Comparison of ENCODE assay signal across 2 cellular contexts in the genomic region with DNA sequence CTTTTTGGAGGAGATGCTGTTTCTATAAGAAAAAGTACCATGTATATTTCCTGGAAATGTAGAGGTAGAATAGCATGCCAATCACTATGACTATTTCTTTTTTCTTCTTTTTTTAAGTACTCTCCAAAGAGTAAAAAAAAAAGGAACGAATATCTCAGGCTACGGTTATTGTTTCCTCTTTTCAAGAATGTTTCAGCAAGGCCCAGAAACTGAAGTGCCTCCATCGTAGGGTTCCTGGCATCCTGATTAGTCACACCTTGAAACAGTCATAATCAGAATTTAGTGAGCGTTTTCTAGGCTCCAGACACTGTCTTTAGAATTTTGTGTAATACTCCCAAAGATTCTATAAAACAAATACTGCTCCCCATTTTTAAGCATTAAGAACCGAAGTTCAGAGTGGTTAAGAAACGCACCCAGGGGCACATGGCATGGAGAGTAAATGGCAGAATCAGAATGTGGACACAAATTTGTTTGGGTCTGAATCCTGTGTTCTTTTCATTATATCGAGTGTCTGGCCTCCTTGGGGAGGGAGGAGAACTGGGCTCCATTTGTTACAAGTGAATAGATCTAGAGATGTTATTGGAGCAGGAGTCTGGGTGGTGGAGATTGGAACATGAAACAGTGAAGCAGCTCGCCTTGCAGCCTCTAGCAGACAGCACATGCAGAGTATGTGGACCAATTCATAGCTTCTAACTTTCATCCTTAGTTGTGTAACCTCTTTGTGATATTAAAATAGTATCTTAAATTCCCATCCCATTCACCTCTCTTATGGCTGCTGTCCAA.
TF ChIP-seq lines count a peak whose summit lies in the region.

No MANE protein-coding gene starts in this region.

TF ChIP-seq in GM23338, 12 proteins besides CTCF, POLR2A, EP300 and RAD21:
- no peak for TF ChIP-seq CREB1 (CRISPR knock-in tag; IDR thresholded peaks at IDR 0.05; ENCODE audit: low read depth)
- no peak for TF ChIP-seq ZNF114 (CRISPR knock-in tag; IDR thresholded peaks at IDR 0.05)
- no peak for TF ChIP-seq EZH2phosphoT487 (IDR thresholded peaks at IDR 0.05; ENCODE audit: unreplicated experiment)
- TF ChIP-seq NANOG (IDR thresholded peaks at IDR 0.05; ENCODE audit: borderline replicate concordance), result no peak
- TF ChIP-seq EZH2 (IDR thresholded peaks at IDR 0.05; ENCODE audit: low read depth, unreplicated experiment), result no peak
TF ChIP-seq in GM23338: peak in this region for 0.

TF ChIP-seq in HepG2, 621 proteins besides CTCF, POLR2A, EP300 and RAD21:
- no peak for TF ChIP-seq CSRNP1 (CRISPR knock-in tag; IDR thresholded peaks at IDR 0.05)
- TF ChIP-seq, protein P1, sequence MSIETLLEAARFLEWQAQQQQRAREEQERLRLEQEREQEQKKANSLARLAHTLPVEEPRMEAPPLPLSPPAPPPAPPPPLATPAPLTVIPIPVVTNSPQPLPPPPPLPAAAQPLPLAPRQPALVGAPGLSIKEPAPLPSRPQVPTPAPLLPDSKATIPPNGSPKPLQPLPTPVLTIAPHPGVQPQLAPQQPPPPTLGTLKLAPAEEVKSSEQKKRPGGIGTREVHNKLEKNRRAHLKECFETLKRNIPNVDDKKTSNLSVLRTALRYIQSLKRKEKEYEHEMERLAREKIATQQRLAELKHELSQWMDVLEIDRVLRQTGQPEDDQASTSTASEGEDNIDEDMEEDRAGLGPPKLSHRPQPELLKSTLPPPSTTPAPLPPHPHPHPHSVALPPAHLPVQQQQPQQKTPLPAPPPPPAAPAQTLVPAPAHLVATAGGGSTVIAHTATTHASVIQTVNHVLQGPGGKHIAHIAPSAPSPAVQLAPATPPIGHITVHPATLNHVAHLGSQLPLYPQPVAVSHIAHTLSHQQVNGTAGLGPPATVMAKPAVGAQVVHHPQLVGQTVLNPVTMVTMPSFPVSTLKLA (IDR thresholded peaks at IDR 0.05), result no peak
